ENCODE assay signal across 21 cellular contexts in genomic region chr4:173135241-173135847, GRCh38. TPM values are rescaled to one million over a fixed set of nuclear protein-coding genes. Genes with fewer than 3 reads are reported as not detected.
DNase-seq lines count a peak whose midpoint lies in the region; ATAC-seq and TF ChIP-seq lines count a peak whose summit lies in the region.
"Had no signal": no experiment of that assay in that cellular context is flagged by ENCODE, and none has a peak within 500 bp of the region (broad histone marks: within the 10 kb centered on the region; RNA-seq: fewer than 3 reads in every experiment).

No MANE protein-coding gene starts in this region.

- ATAC-seq in SK-N-SH treated with all-trans-retinoic acid at 6 μM for 48 hours (peak; percentile 55; the same call in 1 of the 3 replicates), HG03196 (IDR thresholded peaks at IDR 0.05; ENCODE audit: unreplicated experiment) (no peak)
- ATAC-seq: left cardiac atrium had no signal

- no peaks in the 10 kb centered on the region for H3K36me3 ChIP-seq in fibroblast of lung (ENCODE audit: control insufficient read depth, insufficient read depth, low read length)
- H3K36me3 ChIP-seq: BLaER1, neutrophil, right atrium auricular region, transverse colon had no signal

- no peaks in the 10 kb centered on the region for H3K4me1 Mint-ChIP-seq in HFFc6 (ENCODE audit: low read depth)
- H3K4me1 Mint-ChIP-seq: activated CD4-positive, alpha-beta T cell treated with anti-CD3 and anti-CD28 coated beads, Interleukin-2, amount 10 ng/mL, durations not matched to agents 24 days and 14 days had no signal

- H3K27me3 ChIP-seq in fibroblast of lung (ENCODE audit: control insufficient read depth, insufficient read depth, low read length), result no peaks in the 10 kb centered on the region
- H3K27me3 ChIP-seq: BLaER1, neutrophil, right atrium auricular region, transverse colon had no signal

- H3K4me1 ChIP-seq in fibroblast of lung (ENCODE audit: control insufficient read depth, extremely low read depth, insufficient read depth, low read length), result no peaks in the 10 kb centered on the region
- H3K4me1 ChIP-seq: BLaER1, right atrium auricular region, transverse colon had no signal

- H3K9ac ChIP-seq in fibroblast of lung (ENCODE audit: insufficient read depth, low read length), result no peak overlapping the region
- H3K9ac ChIP-seq: BLaER1 had no signal

- no peak overlapping the region for H3K4me3 Mint-ChIP-seq in HFFc6
- H3K4me3 Mint-ChIP-seq: activated CD4-positive, alpha-beta T cell treated with anti-CD3 and anti-CD28 coated beads, Interleukin-2, amount 10 ng/mL, durations not matched to agents 24 days and 14 days; activated naive CD4-positive, alpha-beta T cell treated with anti-CD3 and anti-CD28 coated beads for 36 hours had no signal

- H3K9me3 Mint-ChIP-seq in HFFc6, result no peaks in the 10 kb centered on the region
- H3K9me3 Mint-ChIP-seq: activated CD4-positive, alpha-beta T cell treated with anti-CD3 and anti-CD28 coated beads, Interleukin-2, amount 10 ng/mL, durations not matched to agents 24 days and 14 days; activated naive CD4-positive, alpha-beta T cell treated with anti-CD3 and anti-CD28 coated beads for 36 hours had no signal

- no peak overlapping the region for H3K4me2 ChIP-seq in fibroblast of lung (ENCODE audit: extremely low read depth, insufficient read depth, low read length)
- H3K4me2 ChIP-seq: BLaER1, PC-9 had no signal

- peaks cover 2% of the 10 kb centered on the region; the same call in 1 of the 2 replicates for H3K27me3 Mint-ChIP-seq in HFFc6 (ENCODE audit: insufficient read depth)

- no peaks in the 10 kb centered on the region for H3K9me3 ChIP-seq in fibroblast of lung (ENCODE audit: control insufficient read depth, insufficient read depth, low read depth, low read length)
- H3K9me3 ChIP-seq: BLaER1, neutrophil, right atrium auricular region, transverse colon had no signal

- H3K4me3 ChIP-seq in fibroblast of lung (replicated peaks in 1 of 4; ENCODE audit: control extremely low read depth in 1 of 4, insufficient read depth in 1 of 4, low read depth in 3 of 4, low read length in 4 of 4), result no peak overlapping the region
- H3K4me3 ChIP-seq: BLaER1, PC-9, right atrium auricular region, SK-N-MC, transverse colon had no signal

- TF ChIP-seq CTCF in HFFc6 (IDR thresholded peaks at IDR 0.05) (no peak), fibroblast of lung (conservative IDR thresholded peaks at IDR 0.05 in 1 of 2, IDR thresholded peaks at IDR 0.05 in 1 of 2; ENCODE audit: low read depth in 1 of 2, low read length in 2 of 2) (no peak)

- H3K79me2 ChIP-seq in fibroblast of lung (ENCODE audit: control insufficient read depth, insufficient read depth, low read length), result no peaks in the 10 kb centered on the region

- no peaks in the 10 kb centered on the region for H4K20me1 ChIP-seq in fibroblast of lung (ENCODE audit: control insufficient read depth, extremely low read depth, insufficient read depth, low read length)
- H4K20me1 ChIP-seq: BLaER1 had no signal

- no peaks in the 10 kb centered on the region for H3K36me3 Mint-ChIP-seq in HFFc6 (ENCODE audit: low read depth)

- no peak overlapping the region for H3K27ac ChIP-seq in fibroblast of lung (ENCODE audit: insufficient read depth, low read length)
- H3K27ac ChIP-seq: BLaER1, neutrophil, PC-9, right atrium auricular region, SK-N-MC, transverse colon had no signal

- peak; percentile 4 for DNase-seq in HFFc6
- DNase-seq in fibroblast of lung (ENCODE audit: low read depth in 2 of 2), result peak; percentile 34 to 68
- DNase-seq in renal cortical epithelial cell (ENCODE audit: low read depth), result peak; percentile 67
- no peak for DNase-seq in NCI-H187 treated with DMSO at 0.1 percent for 48 hours (lab: John Stamatoyannopoulos, UW)
- DNase-seq in foreskin melanocyte, result no peak
- DNase-seq: activated CD4-positive, alpha-beta T cell treated with anti-CD3 and anti-CD28 coated beads, Interleukin-2, amount 10 ng/mL, durations not matched to agents 24 days and 14 days; activated naive CD4-positive, alpha-beta T cell treated with anti-CD3 and anti-CD28 coated beads for 36 hours; DMS 273 treated with DMSO at 0.1 percent for 48 hours; hypothalamus; left cardiac atrium; NCI-H2107; NCI-H748 treated with DMSO at 0.1 percent for 48 hours; PC-9; stimulated activated naive CD4-positive, alpha-beta T cell treated with Interleukin-2 at 50 U/mL for 16 hours; transverse colon had no signal

- H3K27ac Mint-ChIP-seq in HFFc6, result no peak overlapping the region
- H3K27ac Mint-ChIP-seq: activated CD4-positive, alpha-beta T cell treated with anti-CD3 and anti-CD28 coated beads, Interleukin-2, amount 10 ng/mL, durations not matched to agents 24 days and 14 days; activated naive CD4-positive, alpha-beta T cell treated with anti-CD3 and anti-CD28 coated beads for 36 hours had no signal

- H2AFZ ChIP-seq in fibroblast of lung (ENCODE audit: low read length), result no peak overlapping the region
- H2AFZ ChIP-seq: PC-9 had no signal

TF ChIP-seq in SK-N-SH treated with all-trans-retinoic acid at 6 μM for 48 hours, 23 proteins besides CTCF, POLR2A, EP300 and RAD21:
- TF ChIP-seq PPARA (CRISPR knock-in tag; IDR thresholded peaks at IDR 0.05; ENCODE audit: borderline replicate concordance) (no peak), TOX (CRISPR knock-in tag; IDR thresholded peaks at IDR 0.05; ENCODE audit: borderline replicate concordance) (no peak), TSHZ2 (CRISPR knock-in tag; IDR thresholded peaks at IDR 0.05) (no peak), TCF4 (CRISPR knock-in tag; IDR thresholded peaks at IDR 0.05; ENCODE audit: borderline replicate concordance) (no peak), ZNF8 (CRISPR knock-in tag; IDR thresholded peaks at IDR 0.05) (no peak), ZFP30 (CRISPR knock-in tag; IDR thresholded peaks at IDR 0.05) (no peak), CSRNP3 (CRISPR knock-in tag; IDR thresholded peaks at IDR 0.05) (no peak), BACH2 (CRISPR knock-in tag; IDR thresholded peaks at IDR 0.05; ENCODE audit: borderline replicate concordance) (no peak), RARB (CRISPR knock-in tag; IDR thresholded peaks at IDR 0.05) (no peak)
TF ChIP-seq in SK-N-SH treated with all-trans-retinoic acid at 6 μM for 48 hours: peak in this region for 0.

RNA-seq across cellular contexts. Expression of gene GALNT7, which starts 33.3 kb away (rescaled TPM):
- total RNA-seq in HFFc6 (2021; fragmentation: NEBNext Ultra II Directional; extraction: Animal tissue kit (Norgen Biotek cat#: 25700)), result 10 to 100 TPM; 10.9 to 24.3 (median 23.0) TPM
- total RNA-seq in fibroblast of lung (25.4 and 45.4 TPM in 2 replicates), renal cortical epithelial cell (86.4 and 112 TPM in 2 replicates)
- polyA plus RNA-seq in fibroblast of lung, result 26.7 and 40.4 TPM in 2 replicates
- 18.5 and 25.0 TPM in 2 replicates for polyA plus RNA-seq in fibroblast of lung (2012)
- 8.4 and 17.8 TPM in 2 replicates for polyA minus RNA-seq in fibroblast of lung (ENCODE audit: low replicate concordance)

Comparison
In these comparisons a context has a peak if more than half of its experiments do, and no peak if none do; other contexts are left out.
1. DNase-seq: peak in HFFc6 (single experiment), fibroblast of lung (2 of 2) and renal cortical epithelial cell (single experiment); none in NCI-H187 treated with DMSO at 0.1 percent for 48 hours (single experiment) and foreskin melanocyte (single experiment).